In genomic region chr19:45876411-45877197, GRCh38 we compare ENCODE assay signal across 9 cellular contexts. TPM values are rescaled to one million over a fixed set of nuclear protein-coding genes. Genes with fewer than 3 reads are reported as not detected.
DNase-seq lines count a peak whose midpoint lies in the region; ATAC-seq and TF ChIP-seq lines count a peak whose summit lies in the region.
"Had no signal": no experiment of that assay in that cellular context is flagged by ENCODE, and none has a peak within 500 bp of the region (broad histone marks: within the 10 kb centered on the region; RNA-seq: fewer than 3 reads in every experiment).

No MANE protein-coding gene starts in this region.

- H3K27me3 ChIP-seq in right cardiac atrium (ENCODE audit: control insufficient read depth, insufficient read depth) (no peaks in the 10 kb centered on the region), BE2C (no peaks in the 10 kb centered on the region)

- peak overlapping the region; percentile 11 for H3K4me3 ChIP-seq in right cardiac atrium (ENCODE audit: low read length)
- H3K4me3 ChIP-seq in skeletal muscle cell (ENCODE audit: low read depth, low read length) = peak overlapping the region; percentile 11
- H3K4me3 ChIP-seq in BE2C (ENCODE audit: low read depth, low read length) = no peak overlapping the region

- WGBS in right cardiac atrium = 7% methylated on average over 41 of the region's 41 CpGs

- no peaks in the 10 kb centered on the region for H3K36me3 Mint-ChIP-seq in activated T-cell treated with anti-CD3 and anti-CD28 coated beads, Interleukin-2, amount 50 U/mL, for 24 hours (ENCODE audit: low read depth)

- peak overlapping the region; percentile 47 for H3K4me3 Mint-ChIP-seq in activated T-cell treated with anti-CD3 and anti-CD28 coated beads, Interleukin-2, amount 50 U/mL, for 24 hours

- H3K4me1 ChIP-seq in right cardiac atrium (ENCODE audit: control insufficient read depth, insufficient read depth, low read length) = no peaks in the 10 kb centered on the region
- H3K4me1 ChIP-seq in BE2C = no peaks in the 10 kb centered on the region

- peaks cover 24% of the 10 kb centered on the region for H3K4me1 Mint-ChIP-seq in activated T-cell treated with anti-CD3 and anti-CD28 coated beads, Interleukin-2, amount 50 U/mL, for 24 hours (ENCODE audit: low read depth)

- H3K9me3 ChIP-seq in right cardiac atrium (ENCODE audit: control insufficient read depth, low read length) (no peaks in the 10 kb centered on the region), BE2C (no peaks in the 10 kb centered on the region)

- no peaks in the 10 kb centered on the region for H3K36me3 ChIP-seq in BE2C

- peaks cover 34% of the 10 kb centered on the region for H3K27me3 Mint-ChIP-seq in activated T-cell treated with anti-CD3 and anti-CD28 coated beads, Interleukin-2, amount 50 U/mL, for 24 hours

- intact Hi-C loops in right cardiac atrium (cut with DNase I) = no loop called here

- ATAC-seq in right cardiac atrium (peak; percentile 61 to 68), HG03565 (IDR thresholded peaks at IDR 0.05; ENCODE audit: unreplicated experiment) (no peak)

- DNase-seq in GM10266 (ENCODE audit: extremely low spot score) = peak; percentile 73
- peak; percentile 61 for DNase-seq in activated T-cell treated with anti-CD3 and anti-CD28 coated beads, Interleukin-2, amount 50 U/mL, for 24 hours
- peak; percentile 50 to 80 (median 80) for DNase-seq in right cardiac atrium
- no peak for DNase-seq in skeletal muscle cell (ENCODE audit: low read depth)
- DNase-seq in BE2C = no peak
- DNase-seq in NCI-H1930 (lab: John Stamatoyannopoulos, UW) = no peak
- no peak for DNase-seq in LoVo (ENCODE audit: low spot score)

- peak overlapping the region; percentile 83 for H3K27ac Mint-ChIP-seq in activated T-cell treated with anti-CD3 and anti-CD28 coated beads, Interleukin-2, amount 50 U/mL, for 24 hours

- H3K27ac ChIP-seq in right cardiac atrium (ENCODE audit: low read length) = no peak overlapping the region

- no peak for TF ChIP-seq CTCF in GM10266 (IDR thresholded peaks at IDR 0.05; ENCODE audit: control insufficient read depth, insufficient read depth, low read depth, missing control alignments)
- TF ChIP-seq CTCF in BE2C (IDR thresholded peaks at IDR 0.05; ENCODE audit: low read depth, low read length) = no peak

- no peaks in the 10 kb centered on the region for H3K9me3 Mint-ChIP-seq in activated T-cell treated with anti-CD3 and anti-CD28 coated beads, Interleukin-2, amount 50 U/mL, for 24 hours

RNA-seq across cellular contexts. Expression of gene IRF2BP1, which starts 9.3 kb away (rescaled TPM):
- total RNA-seq in right cardiac atrium = 10 to 100 TPM; 21.5 to 23.4 (median 22.5) TPM
- 17.5 TPM for polyA plus RNA-seq in right cardiac atrium
- 65.5 TPM for polyA plus RNA-seq in BE2C (2012; ENCODE audit: insufficient read depth, insufficient read length, low read depth)

RNA-seq across cellular contexts. Expression of gene FOXA3, which starts 12.5 kb away (rescaled TPM):
- total RNA-seq in right cardiac atrium = not detected
- not detected for polyA plus RNA-seq in right cardiac atrium
- not detected for polyA plus RNA-seq in BE2C (2012; ENCODE audit: insufficient read depth, insufficient read length, low read depth)
- total RNA-seq: mononuclear cell had no signal

RNA-seq across cellular contexts. Expression of gene SYMPK, which starts 13.7 kb away (rescaled TPM):
- total RNA-seq in right cardiac atrium = 10 to 100 TPM; 33.1 to 40.4 (median 34.4) TPM
- polyA plus RNA-seq in right cardiac atrium = 23.5 TPM
- 49.4 TPM for polyA plus RNA-seq in BE2C (2012; ENCODE audit: insufficient read depth, insufficient read length, low read depth)

RNA-seq across cellular contexts. Expression of gene MYPOP, which starts 25.8 kb away (rescaled TPM):
- total RNA-seq in right cardiac atrium = 10 to 100 TPM in 3 of 4 donors, 1 to 10 TPM in 1; 9.1 to 15.4 (median 12.9) TPM
- 9.3 TPM for polyA plus RNA-seq in right cardiac atrium
- 12.4 TPM for polyA plus RNA-seq in BE2C (2012; ENCODE audit: insufficient read depth, insufficient read length, low read depth)

RNA-seq across cellular contexts. Expression of gene NANOS2, which starts 38.0 kb away (rescaled TPM):
- total RNA-seq in right cardiac atrium = not detected
- polyA plus RNA-seq in right cardiac atrium = not detected
- not detected for polyA plus RNA-seq in BE2C (2012; ENCODE audit: insufficient read depth, insufficient read length, low read depth)
- total RNA-seq: mononuclear cell had no signal

Comparison
In these comparisons a context has a peak if more than half of its experiments do, and no peak if none do; other contexts are left out.
1. DNase-seq: peak in GM10266 (single experiment), activated T-cell treated with anti-CD3 and anti-CD28 coated beads, Interleukin-2, amount 50 U/mL, for 24 hours (single experiment) and right cardiac atrium (3 of 3); none in skeletal muscle cell (single experiment), BE2C (single experiment), NCI-H1930 (0 of 2) and LoVo (single experiment).